Comparison of ENCODE assay signal across 14 cellular contexts in the genomic region with DNA sequence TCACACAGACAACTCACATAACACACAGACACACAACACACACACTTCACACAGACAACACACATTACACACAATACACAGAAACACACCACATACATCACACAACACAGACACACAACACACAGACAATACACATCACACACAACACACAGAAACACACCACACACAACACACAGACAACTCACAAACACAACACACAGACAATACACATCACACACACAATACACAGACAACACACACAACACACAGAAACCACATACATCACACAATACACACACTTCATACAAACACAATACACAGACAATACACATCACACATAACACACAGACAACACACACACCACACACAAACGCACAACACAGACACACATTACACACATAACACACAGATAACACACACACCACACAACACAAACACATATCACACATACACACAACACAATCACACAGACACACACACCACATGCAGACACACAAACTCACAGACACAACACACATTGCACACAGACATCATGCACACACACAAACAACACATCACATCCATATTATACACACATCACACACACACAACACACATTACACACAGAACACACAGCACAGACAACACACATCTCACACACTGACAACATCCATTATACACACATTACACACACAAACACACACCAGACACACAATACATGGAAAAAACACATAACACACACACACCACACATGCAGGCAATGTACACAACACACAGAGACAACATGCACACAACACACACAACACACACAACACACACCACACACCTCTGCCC. TPM values are rescaled to one million over a fixed set of nuclear protein-coding genes. Genes with fewer than 3 reads are reported as not detected.
DNase-seq lines count a peak whose midpoint lies in the region; ATAC-seq and TF ChIP-seq lines count a peak whose summit lies in the region.
"Had no signal": no experiment of that assay in that cellular context is flagged by ENCODE, and none has a peak within 500 bp of the region (broad histone marks: within the 10 kb centered on the region; RNA-seq: fewer than 3 reads in every experiment).

No MANE protein-coding gene starts in this region.

- no peak overlapping the region for H2AFZ ChIP-seq in IMR-90 (replicated peaks; ENCODE audit: low read length, poor library complexity)
- H2AFZ ChIP-seq: PC-9 had no signal

- no peak overlapping the region for H3K18ac ChIP-seq in IMR-90 (ENCODE audit: low read depth, low read length)

- H3K23ac ChIP-seq in IMR-90 (ENCODE audit: low read depth, low read length), result 0 out of 2 replicates have a peak overlapping the region, but pooled peaks have one; percentile 37

- H3K9me3 ChIP-seq in BLaER1 treated with 17β-estradiol and CSF1 and Interleukin-3, amounts not matched to agents 10 nM and 100 nM (replicated peaks in 1 of 11), result no peaks in the 10 kb centered on the region
- H3K9me3 ChIP-seq in IMR-90 (ENCODE audit: control insufficient read depth, insufficient read depth, low read length) (no peaks in the 10 kb centered on the region), colonic mucosa (no peaks in the 10 kb centered on the region)

- 86% methylated on average over 1 of the region's 1 CpG; no CpG with 5 or more reads in 1 of the 2 experiments for WGBS in IMR-90 (ENCODE audit: extremely low coverage in 2 of 2, insufficient read length in 1 of 2), 2 experiments

- no peak overlapping the region for H2BK120ac ChIP-seq in IMR-90 (ENCODE audit: low read depth, low read length)

- CTCF ChIA-PET in IMR-90 (lab: Yijun Ruan, JAX), result no interaction called here

- no TSS peak for BruUV-seq in IMR-90 (replicated peaks; lab: Mats Ljungman, UMichigan)

- no peak overlapping the region; the same call in 1 of the 2 replicates for H2AK5ac ChIP-seq in IMR-90 (ENCODE audit: low read depth, low read length)

- H3K9ac ChIP-seq in BLaER1 treated with 17β-estradiol and CSF1 and Interleukin-3, amounts not matched to agents 10 nM and 100 nM, result no peak overlapping the region; a peak in 2 of 22 replicates
- no peak overlapping the region for H3K9ac ChIP-seq in IMR-90 (ENCODE audit: low read depth, low read length)
- no peak overlapping the region for H3K9ac ChIP-seq in colonic mucosa (ENCODE audit: low read depth in 2 of 2, low read length in 2 of 2)

- no peak overlapping the region for H2BK15ac ChIP-seq in IMR-90 (ENCODE audit: low read depth, low read length)

- peak overlapping the region in 4 of 11 experiments; percentile 15 to 86 (median 36); a peak in 3 of 22 replicates for H3K27ac ChIP-seq in BLaER1 treated with 17β-estradiol and CSF1 and Interleukin-3, amounts not matched to agents 10 nM and 100 nM
- H3K27ac ChIP-seq in IMR-90 (ENCODE audit: insufficient read depth, low read length), result no peak overlapping the region
- H3K27ac ChIP-seq in colonic mucosa, result no peak overlapping the region
- H3K27ac ChIP-seq: PC-9 had no signal

- in situ Hi-C loops in IMR-90 (cut with MboI; ENCODE audit: low sequenced_read_pairs), result no loop called here

- H3K4me1 ChIP-seq in BLaER1 treated with 17β-estradiol and CSF1 and Interleukin-3, amounts not matched to agents 10 nM and 100 nM, result peaks cover 62 to 100% (median 100%) of the 10 kb centered on the region in 10 experiments
- H3K4me1 ChIP-seq in IMR-90 (ENCODE audit: control insufficient read depth, insufficient read depth, low read length) (no peaks in the 10 kb centered on the region), colonic mucosa (peaks cover 7% of the 10 kb centered on the region)

- no peak overlapping the region for H3K4ac ChIP-seq in IMR-90 (ENCODE audit: low read depth, low read length)

- POLR2A ChIA-PET in IMR-90 (lab: Charles Lee; ENCODE audit: unreplicated experiment), result no interaction called here

- H4K5ac ChIP-seq in IMR-90 (ENCODE audit: low read depth, low read length), result no peak overlapping the region

- H3K4me2 ChIP-seq in BLaER1 treated with 17β-estradiol and CSF1 and Interleukin-3, amounts not matched to agents 10 nM and 100 nM, result peak overlapping the region; percentile 38 to 98 (median 93); a peak in 21 of 22 replicates
- H3K4me2 ChIP-seq in IMR-90 (ENCODE audit: low read depth, low read length), result no peak overlapping the region
- H3K4me2 ChIP-seq: PC-9 had no signal

- peak overlapping the region; percentile 79 for H2BK5ac ChIP-seq in IMR-90 (ENCODE audit: low read depth, low read length, poor library complexity, severe bottlenecking)

- H2AK9ac ChIP-seq in IMR-90 (replicated peaks; ENCODE audit: low read depth, low read length, poor library complexity), result peak overlapping the region; percentile 55

- dilution Hi-C loops in IMR-90 (cut with HindIII; ENCODE audit: low sequenced_read_pairs, unreplicated experiment), result no loop called here

- H3K14ac ChIP-seq in IMR-90 (replicated peaks; ENCODE audit: low read depth, low read length), result peak overlapping the region; percentile 53

- peaks cover 0 to 54% (median 0%) of the 10 kb centered on the region in 11 experiments; a peak in 7 of 22 replicates for H3K27me3 ChIP-seq in BLaER1 treated with 17β-estradiol and CSF1 and Interleukin-3, amounts not matched to agents 10 nM and 100 nM
- H3K27me3 ChIP-seq in IMR-90 (ENCODE audit: control insufficient read depth, insufficient read depth, low read length) (peaks cover 2% of the 10 kb centered on the region; the same call in 1 of the 2 replicates), colonic mucosa (no peaks in the 10 kb centered on the region)

- H3K56ac ChIP-seq in IMR-90 (ENCODE audit: extremely low read depth, insufficient read depth, low read length), result no peak overlapping the region

- H4K8ac ChIP-seq in IMR-90 (ENCODE audit: low read depth in 2 of 2, low read length in 2 of 2), result no peak overlapping the region

- no peak overlapping the region for H2BK20ac ChIP-seq in IMR-90 (ENCODE audit: low read depth, low read length)

- peaks cover 11% of the 10 kb centered on the region for H3K9me1 ChIP-seq in IMR-90 (ENCODE audit: insufficient read depth, low read length)

- H3K36me3 ChIP-seq in BLaER1 treated with 17β-estradiol and CSF1 and Interleukin-3, amounts not matched to agents 10 nM and 100 nM, result no peaks in the 10 kb centered on the region
- H3K36me3 ChIP-seq in IMR-90 (ENCODE audit: control insufficient read depth, insufficient read depth, low read length), result no peaks in the 10 kb centered on the region
- no peaks in the 10 kb centered on the region for H3K36me3 ChIP-seq in colonic mucosa

- intact Hi-C loops in IMR-90 (cut with micrococcal nuclease), result no loop called here
- intact Hi-C loops in colonic mucosa (cut with DNase I), result no loop called here

- no peak for TF ChIP-seq POLR2A in IMR-90 (IDR thresholded peaks at IDR 0.05; ENCODE audit: low read depth, low read length)
- TF ChIP-seq POLR2A in erythroblast (IDR thresholded peaks at IDR 0.05; ENCODE audit: low read length), result no peak

- H4K91ac ChIP-seq in IMR-90 (ENCODE audit: insufficient read depth, low read depth, low read length), result no peak overlapping the region

- no peak for TF ChIP-seq RAD21 in IMR-90 (IDR thresholded peaks at IDR 0.05; ENCODE audit: low read length)

- peaks cover 0 to 40% (median 18%) of the 10 kb centered on the region in 11 experiments; a peak in 12 of 22 replicates for H4K20me1 ChIP-seq in BLaER1 treated with 17β-estradiol and CSF1 and Interleukin-3, amounts not matched to agents 10 nM and 100 nM
- H4K20me1 ChIP-seq in IMR-90 (ENCODE audit: insufficient read depth, low read length), result no peaks in the 10 kb centered on the region

- TF ChIP-seq CTCF in IMR-90 (conservative IDR thresholded peaks at IDR 0.05; ENCODE audit: low read depth, low read length), result no peak
- TF ChIP-seq CTCF in colonic mucosa (IDR thresholded peaks at IDR 0.05), result no peak

- H3K79me1 ChIP-seq in IMR-90 (ENCODE audit: low read depth in 1 of 2, low read length in 2 of 2), result no peaks in the 10 kb centered on the region

- no peak overlapping the region; a peak in 1 of 20 replicates for H3K4me3 ChIP-seq in BLaER1 treated with 17β-estradiol and CSF1 and Interleukin-3, amounts not matched to agents 10 nM and 100 nM
- H3K4me3 ChIP-seq in IMR-90 (ENCODE audit: insufficient read depth, low read depth, low read length) (no peak overlapping the region), colonic mucosa (no peak overlapping the region)
- H3K4me3 ChIP-seq: PC-9 had no signal

- DNase-seq in IMR-90, result no peak
- DNase-seq in erythroblast (lab: John Stamatoyannopoulos, UW), result peak; percentile 45 to 62
- DNase-seq in activated T-cell treated with anti-CD3 and anti-CD28 coated beads for 4 hours, result no peak
- DNase-seq in colonic mucosa, result no peak
- DNase-seq: GOT3, Kasumi-1, PC-9, RPMI8226 had no signal

- ATAC-seq in IMR-90 (ENCODE audit: low read depth), result no peak
- ATAC-seq: HCT116 had no signal

TF ChIP-seq in IMR-90, 13 proteins besides CTCF, POLR2A, EP300 and RAD21 (continues in another document):
- TF ChIP-seq MXI1 (IDR thresholded peaks at IDR 0.05; ENCODE audit: borderline replicate concordance, low read depth, low read length), result no peak
- no peak for TF ChIP-seq BHLHE40 (IDR thresholded peaks at IDR 0.05; ENCODE audit: low read depth, low read length)
- no peak for TF ChIP-seq MAZ (IDR thresholded peaks at IDR 0.05; ENCODE audit: borderline replicate concordance, low read depth, low read length)
- no peak for TF ChIP-seq CHD1 (IDR thresholded peaks at IDR 0.05; ENCODE audit: low read depth, low read length)
- no peak for TF ChIP-seq ELK1 (IDR thresholded peaks at IDR 0.05; ENCODE audit: borderline replicate concordance, low read depth, low read length)

RNA-seq across cellular contexts. Expression of gene CCDC187, which starts 4.6 kb away (rescaled TPM):
- not detected in 2 replicates for total RNA-seq in IMR-90 (2012; rRNA removed)
- not detected in 2 replicates for polyA plus RNA-seq in IMR-90 (2012; rRNA removed)
- polyA plus RNA-seq in IMR-90 (2012; cell fraction: cytosol; rRNA removed), result not detected in 2 replicates
- not detected in 2 replicates for polyA plus RNA-seq in IMR-90 (2012; cell fraction: nucleus; rRNA removed; ENCODE audit: low replicate concordance)
- under 1 TPM; 0.30 to 0.48 TPM for total RNA-seq in colonic mucosa
- total RNA-seq: A673, Daoy, MCF 10A had no signal
- polyA plus RNA-seq: BJ had no signal

RNA-seq across cellular contexts. Expression of gene GPSM1, which starts 18.9 kb away (rescaled TPM):
- 28.7 and 29.7 TPM in 2 replicates for total RNA-seq in IMR-90 (2012; rRNA removed)
- 71.2 and 91.4 TPM in 2 replicates for polyA plus RNA-seq in IMR-90 (2012; rRNA removed)
- 45.5 and 87.8 TPM in 2 replicates for polyA plus RNA-seq in IMR-90 (2012; cell fraction: cytosol; rRNA removed)
- 297 and 693 TPM in 2 replicates for polyA plus RNA-seq in IMR-90 (2012; cell fraction: nucleus; rRNA removed; ENCODE audit: low replicate concordance)
- 1 to 10 TPM; 2.3 to 3.4 TPM for total RNA-seq in colonic mucosa

RNA-seq across cellular contexts. Expression of gene DNLZ, which starts 55.1 kb away (rescaled TPM):
- 2.0 and 6.1 TPM in 2 replicates for total RNA-seq in IMR-90 (2012; rRNA removed)
- polyA plus RNA-seq in IMR-90 (2012; rRNA removed), result 11.4 and 20.3 TPM in 2 replicates
- polyA plus RNA-seq in IMR-90 (2012; cell fraction: cytosol; rRNA removed), result 19.7 and 40.1 TPM in 2 replicates
- polyA plus RNA-seq in IMR-90 (2012; cell fraction: nucleus; rRNA removed; ENCODE audit: low replicate concordance), result 8.7 and 31.6 TPM in 2 replicates
- total RNA-seq in colonic mucosa, result 10 to 100 TPM; 10.0 to 10.8 TPM

Comparison
In these comparisons a context has a peak if more than half of its experiments do, and no peak if none do; other contexts are left out.
1. DNase-seq: peak in erythroblast (2 of 2); none in IMR-90 (single experiment), activated T-cell treated with anti-CD3 and anti-CD28 coated beads for 4 hours (single experiment) and colonic mucosa (single experiment).